12 cellular contexts compared by ENCODE assay signal in the genomic region with DNA sequence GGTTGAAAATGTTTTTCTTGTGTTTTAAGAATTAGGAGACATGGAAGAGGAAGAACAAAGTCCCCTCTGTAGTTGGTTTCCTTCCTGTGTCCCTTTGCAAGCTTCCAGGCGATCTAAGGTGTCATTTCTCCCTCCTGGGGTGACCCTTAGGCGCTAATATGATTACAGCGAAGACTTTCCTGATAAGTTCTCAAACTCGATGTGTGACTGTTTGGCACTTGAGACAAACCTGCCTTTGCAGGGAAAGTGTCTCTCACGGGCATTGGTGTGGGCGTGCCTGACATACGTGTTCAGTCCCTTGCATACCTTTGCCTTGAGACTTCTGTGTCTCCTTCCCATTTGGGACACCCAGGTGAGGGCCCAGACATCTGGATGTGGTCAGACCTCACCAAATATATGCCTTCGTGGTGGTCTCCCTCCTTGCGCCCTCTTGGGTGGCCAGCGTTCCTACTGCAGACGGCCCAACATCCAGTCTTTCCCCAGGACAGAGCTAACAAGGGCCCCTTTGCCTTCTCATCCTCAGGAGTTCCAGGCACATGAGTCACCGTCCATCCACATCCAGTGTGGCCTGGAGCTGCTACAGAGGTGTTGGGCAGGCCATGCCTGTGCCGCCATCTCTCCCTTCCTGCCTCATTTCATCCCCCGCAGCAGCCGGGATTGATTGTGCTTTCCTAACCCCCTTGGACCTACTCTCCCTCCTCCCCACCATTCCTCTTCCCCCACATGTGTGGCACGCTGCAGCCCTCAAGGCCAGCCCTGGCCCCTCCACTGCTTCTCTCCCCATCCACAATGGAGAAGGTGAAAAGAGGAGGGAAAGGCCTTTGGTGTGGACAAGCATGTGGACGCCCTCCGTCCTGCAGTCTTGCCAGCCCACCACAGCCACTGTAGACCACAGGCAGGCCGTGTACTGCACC. TPM values are rescaled to one million over a fixed set of nuclear protein-coding genes. Genes with fewer than 3 reads are reported as not detected.
DNase-seq lines count a peak whose midpoint lies in the region; ATAC-seq and TF ChIP-seq lines count a peak whose summit lies in the region.
"Had no signal": no experiment of that assay in that cellular context is flagged by ENCODE, and none has a peak within 500 bp of the region (broad histone marks: within the 10 kb centered on the region; RNA-seq: fewer than 3 reads in every experiment).

No MANE protein-coding gene starts in this region.

- H4K20me1 ChIP-seq in osteoblast (ENCODE audit: insufficient read depth, low read length): peaks cover 12% of the 10 kb centered on the region

- no peak overlapping the region for H2AFZ ChIP-seq in osteoblast (ENCODE audit: low read length)

- WGBS in suprapubic skin: 90% methylated on average over 19 of the region's 19 CpGs

- H3K9me3 ChIP-seq in Panc1 (ENCODE audit: control insufficient read depth, insufficient read depth, low read depth, low read length): no peaks in the 10 kb centered on the region
- H3K9me3 ChIP-seq in osteoblast (ENCODE audit: low read depth, low read length): no peaks in the 10 kb centered on the region
- no peaks in the 10 kb centered on the region for H3K9me3 ChIP-seq in suprapubic skin
- H3K9me3 ChIP-seq: gastrocnemius medialis, sigmoid colon had no signal

- intact Hi-C loops in Panc1 (cut with micrococcal nuclease; ENCODE audit: unreplicated experiment): no loop called here

- DNase-seq in ELF-1 (ENCODE audit: low read depth, low spot score): peak; percentile 30
- DNase-seq in Panc1 (ENCODE audit: low read depth, low spot score): no peak
- peak; percentile 70 for DNase-seq in choroid plexus epithelial cell (ENCODE audit: low read depth)
- DNase-seq in osteoblast (ENCODE audit: insufficient read length, low spot score, missing footprints): peak; percentile 97
- no peak for DNase-seq in amniotic stem cell (lab: John Stamatoyannopoulos, UW)
- DNase-seq in suprapubic skin (ENCODE audit: low spot score in 2 of 2): no peak
- no peak for DNase-seq in GM20000 (ENCODE audit: low spot score)
- DNase-seq in activated T-cell treated with anti-CD3 and anti-CD28 coated beads for 4 hours: no peak
- DNase-seq: gastrocnemius medialis; naive thymus-derived CD8-positive, alpha-beta T cell; sigmoid colon had no signal

- no peak for TF ChIP-seq POLR2A in suprapubic skin (IDR thresholded peaks at IDR 0.05)

- POLR2A ChIA-PET in Panc1 (lab: Charles Lee): no interaction called here

- in situ Hi-C loops in Panc1 (cut with HindIII; ENCODE audit: low pct_unique_long_range_greater_than_20kb, low sequenced_read_pairs): no loop called here

- peaks cover 17% of the 10 kb centered on the region for H3K79me2 ChIP-seq in osteoblast (ENCODE audit: insufficient read depth, low read length)

- TF ChIP-seq EP300 in suprapubic skin (IDR thresholded peaks at IDR 0.05): no peak

- CTCF ChIA-PET in Panc1 (lab: Charles Lee): no interaction called here

- H3K36me3 ChIP-seq in Panc1 (ENCODE audit: control insufficient read depth, insufficient read depth, low read length): peaks cover 7% of the 10 kb centered on the region
- H3K36me3 ChIP-seq in osteoblast (ENCODE audit: insufficient read depth, low read length): peaks cover 40% of the 10 kb centered on the region
- H3K36me3 ChIP-seq in suprapubic skin: peaks cover 60% of the 10 kb centered on the region

- H3K27ac ChIP-seq in Panc1 (ENCODE audit: low read length): peak overlapping the region; percentile 39; the same call in 1 of the 2 replicates
- H3K27ac ChIP-seq in osteoblast (ENCODE audit: low read depth, low read length): peak overlapping the region; percentile 46
- no peak overlapping the region for H3K27ac ChIP-seq in suprapubic skin
- H3K27ac ChIP-seq: gastrocnemius medialis, sigmoid colon had no signal

- no TSS peak for BruUV-seq in Panc1 (replicated peaks; lab: Mats Ljungman, UMichigan)

- TF ChIP-seq CTCF in Panc1 (IDR thresholded peaks at IDR 0.05) (no peak), choroid plexus epithelial cell (conservative IDR thresholded peaks at IDR 0.05; ENCODE audit: low read depth, low read length) (no peak), osteoblast (IDR thresholded peaks at IDR 0.05; ENCODE audit: extremely low read depth, low read depth, low read length) (no peak), suprapubic skin (IDR thresholded peaks at IDR 0.05) (no peak), GM20000 (IDR thresholded peaks at IDR 0.05; ENCODE audit: extremely low read depth, missing control alignments) (no peak)

- no peak for ATAC-seq in Panc1
- ATAC-seq: activated naive CD4-positive, alpha-beta T cell treated with anti-CD3 and anti-CD28 coated beads, Interleukin-2, amount 50 U/mL, for 72 hours; gastrocnemius medialis; naive thymus-derived CD8-positive, alpha-beta T cell had no signal

- no peaks in the 10 kb centered on the region for H3K27me3 ChIP-seq in Panc1 (ENCODE audit: control insufficient read depth, insufficient read depth, low read length)
- no peaks in the 10 kb centered on the region for H3K27me3 ChIP-seq in osteoblast (ENCODE audit: insufficient read depth, low read length)
- no peaks in the 10 kb centered on the region for H3K27me3 ChIP-seq in suprapubic skin
- H3K27me3 ChIP-seq: gastrocnemius medialis, sigmoid colon had no signal

- no peak overlapping the region for H3K4me2 ChIP-seq in osteoblast (ENCODE audit: insufficient read depth, low read length)

- H3K4me3 ChIP-seq in Panc1 (ENCODE audit: low read depth in 2 of 2, low read length in 2 of 2) (no peak overlapping the region), choroid plexus epithelial cell (ENCODE audit: low read depth, low read length) (no peak overlapping the region), osteoblast (ENCODE audit: insufficient read depth, low read length) (no peak overlapping the region), suprapubic skin (no peak overlapping the region)
- H3K4me3 ChIP-seq: gastrocnemius medialis, sigmoid colon had no signal

- peaks cover 3% of the 10 kb centered on the region for H3K4me1 ChIP-seq in Panc1 (ENCODE audit: control insufficient read depth, insufficient read depth, low read length)
- peaks cover 13% of the 10 kb centered on the region for H3K4me1 ChIP-seq in osteoblast (ENCODE audit: insufficient read depth, low read length)
- H3K4me1 ChIP-seq in suprapubic skin: peaks cover 13% of the 10 kb centered on the region

RNA-seq across cellular contexts. Expression of gene JPT2, which starts 3.1 kb away (rescaled TPM):
- total RNA-seq in Panc1 (2021; ENCODE audit: unreplicated experiment) (200 TPM), osteoblast (22.8 and 26.2 TPM in 2 replicates), suprapubic skin (10 to 100 TPM; 22.6 to 59.2 (median 35.0) TPM)
- 144 TPM for polyA plus RNA-seq in Panc1 (2012; ENCODE audit: insufficient read length)

RNA-seq across cellular contexts. Expression of gene MAPK8IP3, which starts 31.0 kb away (rescaled TPM):
- total RNA-seq in Panc1 (2021; ENCODE audit: unreplicated experiment) (108 TPM), osteoblast (64.1 and 71.0 TPM in 2 replicates), suprapubic skin (100 to 1,000 TPM in 1 of 4 donors, 10 to 100 TPM in 3; 56.0 to 206 (median 82.1) TPM)
- polyA plus RNA-seq in Panc1 (2012; ENCODE audit: insufficient read length): 113 TPM

Comparison
In these comparisons a context has a peak if more than half of its experiments do, and no peak if none do; other contexts are left out.
1. DNase-seq: peak in ELF-1 (single experiment), choroid plexus epithelial cell (single experiment) and osteoblast (single experiment); none in Panc1 (single experiment), amniotic stem cell (single experiment), suprapubic skin (0 of 2), GM20000 (single experiment) and activated T-cell treated with anti-CD3 and anti-CD28 coated beads for 4 hours (single experiment).